Comparison of ENCODE assay signal across 1 cellular context in genomic region chr20:25353754-25354705, GRCh38.
A peak's percentile ranks its signal among the peaks of the same experiment; 100 is the strongest.
TF ChIP-seq lines count a peak whose summit lies in the region.

No MANE protein-coding gene starts in this region.

TF ChIP-seq in HepG2, 621 proteins besides CTCF, POLR2A, EP300 and RAD21:
- TF ChIP-seq GMEB1 (CRISPR knock-in tag; IDR thresholded peaks at IDR 0.05; ENCODE audit: borderline replicate concordance) (no peak), ZNF318 (CRISPR knock-in tag; IDR thresholded peaks at IDR 0.05) (peak; percentile 83; the same call in 1 of the 2 replicates), ZNF280B (CRISPR knock-in tag; IDR thresholded peaks at IDR 0.05; ENCODE audit: borderline replicate concordance) (0 out of 2 replicates have a peak, but pooled peaks have one; percentile 46)
